Comparison of ENCODE assay signal across 19 cellular contexts in genomic region chr2:23283653-23284052, GRCh38.
DNase-seq lines count a peak whose midpoint lies in the region; FAIRE-seq and TF ChIP-seq lines count a peak whose summit lies in the region.
"Had no signal": no experiment of that assay in that cellular context is flagged by ENCODE, and none has a peak within 500 bp of the region (broad histone marks: within the 10 kb centered on the region; RNA-seq: fewer than 3 reads in every experiment).

No MANE protein-coding gene starts in this region.

- DNase-seq in AG10803 (ENCODE audit: low read depth), result peak; percentile 37
- DNase-seq in HT1080 (ENCODE audit: low read depth), result peak; percentile 48
- DNase-seq in brain microvascular endothelial cell, result peak; percentile 22
- DNase-seq in keratinocyte (ENCODE audit: low read depth, low spot score), result peak; percentile 2
- DNase-seq in 8988T, result no peak
- DNase-seq in AG20443 (ENCODE audit: low spot score), result no peak
- no peak for DNase-seq in amygdala (lab: John Stamatoyannopoulos, UW)
- DNase-seq in DMS79 (lab: John Stamatoyannopoulos, UW), result no peak
- DNase-seq: activated T-cell treated with anti-CD3 and anti-CD28 coated beads, Interleukin-2, amount 50 U/mL, for 48 hours; GDM1; MM.1S; NCI-H187; NCI-H446 treated with DMSO at 0.1 percent for 48 hours; ovary; sigmoid colon; stimulated activated naive CD4-positive, alpha-beta T cell treated with Interleukin-2 at 50 U/mL for 16 hours; tibial artery had no signal

- in situ Hi-C loops in brain microvascular endothelial cell (cut with HindIII; ENCODE audit: low pct_ligation_motif_present, low sequenced_read_pairs), result no loop called here

- no peak for FAIRE-seq in keratinocyte (lab: Jason Lieb, UNC)
- FAIRE-seq: endothelial cell of umbilical vein, GM12878 had no signal

- no peaks in the 10 kb centered on the region for H3K9me3 ChIP-seq in keratinocyte (ENCODE audit: control insufficient read depth, low read depth, low read length)
- H3K9me3 ChIP-seq: ovary, sigmoid colon, tibial artery had no signal

- H3K36me3 ChIP-seq in brain microvascular endothelial cell (replicated peaks) (no peaks in the 10 kb centered on the region), keratinocyte (ENCODE audit: control insufficient read depth in 2 of 2, extremely low read depth in 1 of 2, insufficient read depth in 2 of 2, low read length in 2 of 2) (no peaks in the 10 kb centered on the region)
- H3K36me3 ChIP-seq: ovary, sigmoid colon, tibial artery had no signal

- no peaks in the 10 kb centered on the region for H3K9me1 ChIP-seq in keratinocyte (ENCODE audit: control insufficient read depth, extremely low read depth, insufficient read depth, low read length)

- H4K20me1 ChIP-seq in keratinocyte (ENCODE audit: control insufficient read depth, extremely low read depth, insufficient read depth, low read length), result no peaks in the 10 kb centered on the region

- no peak overlapping the region for H2AFZ ChIP-seq in keratinocyte (ENCODE audit: control insufficient read depth, low read length)

- H3K4me3 ChIP-seq in AG10803 (ENCODE audit: low read length) (no peak overlapping the region), brain microvascular endothelial cell (ENCODE audit: low read depth, low read length) (no peak overlapping the region), keratinocyte (ENCODE audit: control insufficient read depth in 2 of 3, extremely low read depth in 1 of 3, insufficient read depth in 2 of 3, low read depth in 1 of 3, low read length in 3 of 3) (no peak overlapping the region)
- H3K4me3 ChIP-seq: GM12878, ovary, sigmoid colon, tibial artery had no signal

- H3K27ac ChIP-seq in brain microvascular endothelial cell (no peak overlapping the region), keratinocyte (ENCODE audit: control insufficient read depth, insufficient read depth, low read length) (no peak overlapping the region)
- H3K27ac ChIP-seq: ovary, tibial artery had no signal

- no peaks in the 10 kb centered on the region for H3K27me3 ChIP-seq in brain microvascular endothelial cell (replicated peaks)
- no peaks in the 10 kb centered on the region for H3K27me3 ChIP-seq in keratinocyte (ENCODE audit: control insufficient read depth, extremely low read depth, insufficient read depth, low read length)
- H3K27me3 ChIP-seq: ovary, sigmoid colon, tibial artery had no signal

- no peaks in the 10 kb centered on the region for H3K4me1 ChIP-seq in keratinocyte (ENCODE audit: control insufficient read depth, extremely low read depth, insufficient read depth, low read length)

- no peaks in the 10 kb centered on the region for H3K79me2 ChIP-seq in keratinocyte (ENCODE audit: control insufficient read depth, insufficient read depth, low read length)

- TF ChIP-seq CTCF in AG10803 (conservative IDR thresholded peaks at IDR 0.05; ENCODE audit: low read length) (no peak), brain microvascular endothelial cell (IDR thresholded peaks at IDR 0.05; ENCODE audit: low read depth, low read length, missing control alignments) (no peak), keratinocyte (optimal IDR thresholded peaks at IDR 0.05 in 1 of 3, IDR thresholded peaks at IDR 0.05 in 1 of 3, conservative IDR thresholded peaks at IDR 0.05 in 1 of 3; ENCODE audit: extremely low read depth in 1 of 3, insufficient read depth in 2 of 3, low read length in 3 of 3) (no peak)

- dilution Hi-C loops in keratinocyte (cut with MboI; ENCODE audit: extremely low pct_ligation_motif_present, low sequenced_read_pairs), result no loop called here

- no peak overlapping the region for H3K9ac ChIP-seq in keratinocyte (ENCODE audit: control insufficient read depth, extremely low read depth, insufficient read depth, low read length)

- H3K4me2 ChIP-seq in keratinocyte (ENCODE audit: control insufficient read depth, extremely low read depth, insufficient read depth, low read depth, low read length), result no peak overlapping the region

Comparison
In these comparisons a context has a peak if more than half of its experiments do, and no peak if none do; other contexts are left out.
1. DNase-seq: peak in AG10803 (single experiment), HT1080 (single experiment), brain microvascular endothelial cell (single experiment) and keratinocyte (single experiment); none in 8988T (single experiment), AG20443 (single experiment), amygdala (0 of 56) and DMS79 (single experiment).